In genomic region chr5:21654-22233, GRCh38 we compare ENCODE assay signal across 12 cellular contexts.
DNase-seq lines count a peak whose midpoint lies in the region; ATAC-seq and TF ChIP-seq lines count a peak whose summit lies in the region.
"Had no signal": no experiment of that assay in that cellular context is flagged by ENCODE, and none has a peak within 500 bp of the region (broad histone marks: within the 10 kb centered on the region; RNA-seq: fewer than 3 reads in every experiment).

No MANE protein-coding gene starts in this region.

- CTCF ChIA-PET in A673 (lab: Charles Lee): no interaction called here

- no peaks in the 10 kb centered on the region for H3K4me1 Mint-ChIP-seq in glutamatergic neuron (ENCODE audit: low read depth, unreplicated experiment)
- H3K4me1 Mint-ChIP-seq: activated naive CD4-positive, alpha-beta T cell treated with anti-CD3 and anti-CD28 coated beads, Interleukin-2, amount 50 U/mL, for 24 hours had no signal

- TF ChIP-seq POLR2A in vagina (IDR thresholded peaks at IDR 0.05): no peak

- H3K36me3 Mint-ChIP-seq in glutamatergic neuron (ENCODE audit: unreplicated experiment): no peaks in the 10 kb centered on the region

- H3K4me1 ChIP-seq in A673 (ENCODE audit: insufficient read depth, low read length, poor library complexity, severe bottlenecking): peaks cover 5% of the 10 kb centered on the region
- no peaks in the 10 kb centered on the region for H3K4me1 ChIP-seq in vagina
- H3K4me1 ChIP-seq: HAP-1 had no signal

- H3K27ac ChIP-seq in A673 (ENCODE audit: low read depth, low read length, poor library complexity, severe bottlenecking) (no peak overlapping the region), vagina (no peak overlapping the region)

- H3K4me3 ChIP-seq in A673 (ENCODE audit: low read depth, low read length, poor library complexity, severe bottlenecking) (no peak overlapping the region), H7 (ENCODE audit: insufficient read depth, low read depth, low read length) (no peak overlapping the region), vagina (no peak overlapping the region)
- H3K4me3 ChIP-seq: HAP-1 had no signal

- intact Hi-C loops in A673 (cut with micrococcal nuclease; ENCODE audit: unreplicated experiment): no loop called here
- intact Hi-C loops in vagina (cut with DNase I): no loop called here

- H3K27ac Mint-ChIP-seq in glutamatergic neuron (ENCODE audit: unreplicated experiment): no peak overlapping the region
- H3K27ac Mint-ChIP-seq: activated naive CD4-positive, alpha-beta T cell treated with anti-CD3 and anti-CD28 coated beads, Interleukin-2, amount 50 U/mL, for 24 hours had no signal

- peaks cover 3% of the 10 kb centered on the region for H3K27me3 Mint-ChIP-seq in glutamatergic neuron (ENCODE audit: unreplicated experiment)

- POLR2A ChIA-PET in A673 (lab: Charles Lee; ENCODE audit: low non-redundant PET): no interaction called here

- no peak for ATAC-seq in GM21717 (IDR thresholded peaks at IDR 0.05; ENCODE audit: unreplicated experiment)
- ATAC-seq: activated CD4-positive, CD25-positive, alpha-beta regulatory T cell treated with anti-CD3 and anti-CD28 coated beads, Interleukin-2, amount 50 U/mL, for 24 hours had no signal

- H3K36me3 ChIP-seq in A673 (ENCODE audit: insufficient read depth, low read length, poor library complexity, severe bottlenecking) (no peaks in the 10 kb centered on the region), H7 (replicated peaks; ENCODE audit: control insufficient read depth, insufficient read depth, low read length) (no peaks in the 10 kb centered on the region), vagina (no peaks in the 10 kb centered on the region)
- H3K36me3 ChIP-seq: HAP-1 had no signal

- BruUV-seq in A673 (replicated peaks; lab: Mats Ljungman, UMichigan): no TSS peak

- H3K4me3 Mint-ChIP-seq in glutamatergic neuron (ENCODE audit: unreplicated experiment): no peak overlapping the region
- H3K4me3 Mint-ChIP-seq: activated naive CD4-positive, alpha-beta T cell treated with anti-CD3 and anti-CD28 coated beads, Interleukin-2, amount 50 U/mL, for 24 hours had no signal

- DNase-seq in A673 (ENCODE audit: low spot score): peak; percentile 60
- peak; percentile 16 for DNase-seq in H7
- peak; percentile 81 for DNase-seq in RPMI8226
- DNase-seq in glutamatergic neuron: no peak
- no peak for DNase-seq in vagina (ENCODE audit: extremely low spot score in 2 of 2)
- no peak for DNase-seq in stimulated activated CD4-positive, alpha-beta T cell treated with anti-CD3 and anti-CD28 coated beads, Interleukin-2, amount 100 ng/mL, for 48 hours
- DNase-seq in activated gamma-delta T cell (lab: John Stamatoyannopoulos, UW): no peak
- DNase-seq: mesendoderm had no signal

- no peaks in the 10 kb centered on the region for H3K9me3 Mint-ChIP-seq in glutamatergic neuron (ENCODE audit: unreplicated experiment)
- H3K9me3 Mint-ChIP-seq: activated naive CD4-positive, alpha-beta T cell treated with anti-CD3 and anti-CD28 coated beads, Interleukin-2, amount 50 U/mL, for 24 hours had no signal

- H3K9me3 ChIP-seq in A673 (ENCODE audit: low read depth, low read length, poor library complexity, severe bottlenecking) (no peaks in the 10 kb centered on the region), vagina (no peaks in the 10 kb centered on the region)
- H3K9me3 ChIP-seq: HAP-1 had no signal

- H3K27me3 ChIP-seq in A673 (replicated peaks; ENCODE audit: insufficient read depth, low read depth, low read length, poor library complexity) (peaks cover 34% of the 10 kb centered on the region), H7 (ENCODE audit: control insufficient read depth, insufficient read depth, low read length) (no peaks in the 10 kb centered on the region), vagina (no peaks in the 10 kb centered on the region)

- TF ChIP-seq CTCF in A673 (conservative IDR thresholded peaks at IDR 0.05; ENCODE audit: low read depth, low read length): peak; percentile 54
- TF ChIP-seq CTCF in glutamatergic neuron (IDR thresholded peaks at IDR 0.05; ENCODE audit: partially characterized antibody, unreplicated experiment): peak; percentile 54
- no peak for TF ChIP-seq CTCF in vagina (IDR thresholded peaks at IDR 0.05)

Comparison
In these comparisons a context has a peak if more than half of its experiments do, and no peak if none do; other contexts are left out.
1. DNase-seq: peak in A673 (single experiment), H7 (single experiment) and RPMI8226 (single experiment); none in glutamatergic neuron (single experiment), vagina (0 of 2), stimulated activated CD4-positive, alpha-beta T cell treated with anti-CD3 and anti-CD28 coated beads, Interleukin-2, amount 100 ng/mL, for 48 hours (0 of 2) and activated gamma-delta T cell (single experiment).
2. CTCF ChIP-seq: peak in A673 (single experiment) and glutamatergic neuron (single experiment); none in vagina (0 of 3).